Comparison of ENCODE assay signal across 29 cellular contexts in the genomic region with DNA sequence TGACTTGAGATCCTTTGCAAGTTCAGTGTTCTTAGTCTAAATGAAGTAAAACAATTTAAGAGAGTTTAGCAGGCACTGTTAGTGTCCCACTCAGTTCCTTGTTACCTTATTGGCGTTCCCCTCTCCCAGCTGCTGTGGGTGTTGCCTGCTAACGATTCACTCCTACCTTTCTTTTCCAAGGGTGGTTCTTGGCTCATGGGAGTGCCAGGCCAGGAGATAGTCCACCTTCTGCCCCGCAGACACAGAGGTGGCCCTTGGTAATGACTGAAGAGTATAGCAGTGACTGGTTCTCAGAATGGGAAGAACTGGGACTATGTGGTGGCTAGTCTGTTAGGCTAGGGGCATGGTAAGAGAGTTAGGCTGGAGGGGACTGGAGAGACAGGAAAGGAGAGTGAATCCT.
"Had no signal": no experiment of that assay in that cellular context is flagged by ENCODE, and none has a peak within 500 bp of the region (broad histone marks: within the 10 kb centered on the region; RNA-seq: fewer than 3 reads in every experiment).

No MANE protein-coding gene starts in this region.

- H3K4me1 ChIP-seq: prostate gland, thyroid gland, transverse colon, upper lobe of left lung, vagina had no signal

- H3K36me3 ChIP-seq: left lung, lower lobe of right lung, ovary, prostate gland, stomach, thyroid gland, transverse colon, upper lobe of left lung, vagina had no signal

- FAIRE-seq: keratinocyte had no signal

- H3K27ac ChIP-seq: left lung, lower lobe of right lung, ovary, prostate gland, skin epidermis, stomach, testis, thyroid gland, transverse colon, upper lobe of left lung, vagina had no signal

- H3K36me3 Mint-ChIP-seq: mesothelial cell of epicardium; naive thymus-derived CD4-positive, alpha-beta T cell; natural killer cell treated with Interleukin-12 subunit alpha and Interleukin-12 subunit beta and Interleukin-15 and Interleukin-18, amount 100 ng/mL, for 72 hours; stimulated activated naive B cell treated with anti-CD40 and anti-IgM and Interleukin-4, amounts not matched to agents 10 μg/mL and 1 μg/mL and 100 μg/mL, for 72 hours had no signal

- ATAC-seq: left cardiac atrium; left lung; lower lobe of right lung; natural killer cell treated with Interleukin-12 subunit alpha and Interleukin-12 subunit beta and Interleukin-15 and Interleukin-18, amount 100 ng/mL, for 72 hours; right cardiac atrium; sciatic nerve had no signal

- H3K4me3 Mint-ChIP-seq: mesothelial cell of epicardium; naive thymus-derived CD4-positive, alpha-beta T cell; natural killer cell treated with Interleukin-12 subunit alpha and Interleukin-12 subunit beta and Interleukin-15 and Interleukin-18, amount 100 ng/mL, for 72 hours had no signal

- H3K9me3 ChIP-seq: left lung, lower lobe of right lung, ovary, prostate gland, stomach, testis, thyroid gland, transverse colon, upper lobe of left lung, vagina had no signal

- H3K27me3 ChIP-seq: left lung, ovary, stomach, testis, thyroid gland, transverse colon, upper lobe of left lung, vagina had no signal

- H3K4me3 ChIP-seq: left lung, lower lobe of right lung, ovary, prostate gland, skin epidermis, stomach, testis, thyroid gland, transverse colon, upper lobe of left lung, vagina had no signal

- H3K27ac Mint-ChIP-seq: mesothelial cell of epicardium; naive thymus-derived CD4-positive, alpha-beta T cell; natural killer cell treated with Interleukin-12 subunit alpha and Interleukin-12 subunit beta and Interleukin-15 and Interleukin-18, amount 100 ng/mL, for 72 hours had no signal

- H3K9me3 Mint-ChIP-seq: mesothelial cell of epicardium; natural killer cell treated with Interleukin-12 subunit alpha and Interleukin-12 subunit beta and Interleukin-15 and Interleukin-18, amount 100 ng/mL, for 72 hours; stimulated activated naive B cell treated with anti-CD40 and anti-IgM and Interleukin-4, amounts not matched to agents 10 μg/mL and 1 μg/mL and 100 μg/mL, for 72 hours had no signal

- DNase-seq: hippocampal formation; kidney glomerular epithelial cell; left cardiac atrium; left lung; lower lobe of right lung; mesendoderm; naive thymus-derived CD4-positive, alpha-beta T cell; ovary; posterior cingulate gyrus; retina; right cardiac atrium; stimulated activated CD4-positive, alpha-beta T cell treated with anti-CD3 and anti-CD28 coated beads, Interleukin-1b, Interleukin-23, amount 100 ng/mL, for 48 hours; stimulated activated CD4-positive, alpha-beta T cell treated with anti-CD3 and anti-CD28 coated beads, Interleukin-2, amount 100 ng/mL, for 48 hours; stimulated activated CD4-positive, alpha-beta T cell treated with anti-CD3 and anti-CD28 coated beads, Interleukin-4, amount 100 ng/mL, for 4 hours; stimulated activated CD8-positive, alpha-beta memory T cell treated with anti-CD3 and anti-CD28 coated beads, Interleukin-4, amount 100 ng/mL, for 48 hours; stimulated activated naive B cell treated with anti-CD40 and anti-IgM and Interleukin-4, amounts not matched to agents 10 μg/mL and 1 μg/mL and 100 μg/mL, for 72 hours; stimulated activated naive CD8-positive, alpha-beta T cell treated with anti-CD3 and anti-CD28 coated beads, Interleukin-15, Interleukin-2, amounts not matched to agents 100 U/mL and 50 U/mL, for 24 hours; stomach; testis; thyroid gland; transverse colon; upper lobe of left lung had no signal
